In the genomic region with DNA sequence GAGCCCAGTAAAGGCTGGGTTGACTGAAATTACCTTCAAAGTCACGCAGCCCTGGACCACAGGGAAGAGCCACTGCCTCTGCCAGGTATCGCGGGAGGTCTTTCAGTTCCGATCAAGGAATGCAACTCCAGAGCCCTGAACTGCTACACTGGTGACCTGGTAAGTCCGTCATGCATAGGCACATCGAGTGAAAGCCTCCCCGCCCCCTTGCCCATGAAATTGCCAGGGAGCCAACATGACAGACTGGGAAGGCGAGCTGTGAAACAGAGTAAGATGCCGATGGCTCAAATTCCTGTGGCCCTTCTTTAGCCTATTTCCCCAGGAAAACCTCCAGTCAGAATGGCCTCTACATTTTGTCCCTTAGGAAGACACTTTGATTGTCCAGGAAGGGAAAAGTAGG, we compare ENCODE assay signal across 32 cellular contexts. TPM values are rescaled to one million over a fixed set of nuclear protein-coding genes. Genes with fewer than 3 reads are reported as not detected.
"Had no signal": no experiment of that assay in that cellular context is flagged by ENCODE, and none has a peak within 500 bp of the region (broad histone marks: within the 10 kb centered on the region; RNA-seq: fewer than 3 reads in every experiment).

No MANE protein-coding gene starts in this region.

- H3K27ac Mint-ChIP-seq: activated CD8-positive, alpha-beta memory T cell treated with anti-CD3 and anti-CD28 coated beads, Interleukin-2, amount 10 ng/mL, durations not matched to agents 7 days and 5 days; activated naive CD4-positive, alpha-beta T cell treated with anti-CD3 and anti-CD28 coated beads, Interleukin-2, amount 50 U/mL, for 72 hours; activated naive CD8-positive, alpha-beta T cell treated with anti-CD3 and anti-CD28 coated beads, Interleukin-2, amount 50 U/mL, for 24 hours; activated T-cell treated with anti-CD3 and anti-CD28 coated beads, Interleukin-2, amount 50 U/mL, for 24 hours; activated T-helper 1 cell treated with anti-CD3 and anti-CD28 coated beads, Interleukin-12 subunit alpha, Interleukin-12 subunit beta, Interleukin-2, Interleukin-4 antibody, amounts not matched to agents 30 ng/mL and 10 ng/mL and 1 ng/mL, durations not matched to agents 14 hours and 24 hours and 36 hours had no signal

- FAIRE-seq: bronchial epithelial cell had no signal

- ATAC-seq: activated CD4-positive, CD25-positive, alpha-beta regulatory T cell treated with anti-CD3 and anti-CD28 coated beads, Interleukin-2, amount 50 U/mL, for 24 hours; activated CD8-positive, alpha-beta memory T cell treated with anti-CD3 and anti-CD28 coated beads, Interleukin-2, amount 10 ng/mL, durations not matched to agents 7 days and 5 days; activated naive CD4-positive, alpha-beta T cell treated with anti-CD3 and anti-CD28 coated beads, Interleukin-2, amount 50 U/mL, for 72 hours; activated naive CD8-positive, alpha-beta T cell treated with anti-CD3 and anti-CD28 coated beads, Interleukin-2, amount 50 U/mL, for 24 hours; body of pancreas had no signal

- DNase-seq: activated CD4-positive, alpha-beta T cell treated with anti-CD3 and anti-CD28 coated beads for 48 hours; activated CD4-positive, alpha-beta T cell treated with anti-CD3 and anti-CD28 coated beads, Interleukin-2, amount 50 U/mL, for 48 hours; activated CD8-positive, alpha-beta memory T cell treated with anti-CD3 and anti-CD28 coated beads, Interleukin-2, amount 10 ng/mL, durations not matched to agents 7 days and 5 days; activated effector memory CD4-positive, alpha-beta T cell treated with anti-CD3 and anti-CD28 coated beads, Interleukin-2, amount 50 U/mL, for 16 hours; activated naive CD4-positive, alpha-beta T cell treated with Interleukin-2 at 50 U/mL for 16 hours; activated naive CD8-positive, alpha-beta T cell treated with anti-CD3 and anti-CD28 coated beads, Interleukin-2, amount 50 U/mL, for 24 hours; activated T-cell treated with anti-CD3 and anti-CD28 coated beads, Interleukin-2, amount 50 U/mL, for 24 hours; amniotic stem cell; body of pancreas; central memory CD4-positive, alpha-beta T cell; MG63; MV-4-11; NCI-H1105; NCI-H1436; NCI-H1694 treated with DMSO at 0.1 percent for 48 hours; NCI-H2029 treated with DMSO at 0.1 percent for 48 hours; NCI-H446; NCI-H524 treated with DMSO at 0.1 percent for 48 hours; NCI-H748 treated with DMSO at 0.1 percent for 48 hours; Right ventricle myocardium superior; RPMI8226; SJCRH30; SK-N-SH; T-helper 1 cell had no signal

- H3K9me3 Mint-ChIP-seq: activated naive CD4-positive, alpha-beta T cell treated with anti-CD3 and anti-CD28 coated beads, Interleukin-2, amount 50 U/mL, for 72 hours; activated naive CD8-positive, alpha-beta T cell treated with anti-CD3 and anti-CD28 coated beads, Interleukin-2, amount 50 U/mL, for 24 hours; activated T-cell treated with anti-CD3 and anti-CD28 coated beads, Interleukin-2, amount 50 U/mL, for 24 hours; activated T-helper 1 cell treated with anti-CD3 and anti-CD28 coated beads, Interleukin-12 subunit alpha, Interleukin-12 subunit beta, Interleukin-2, Interleukin-4 antibody, amounts not matched to agents 30 ng/mL and 10 ng/mL and 1 ng/mL, durations not matched to agents 14 hours and 24 hours and 36 hours had no signal

- H3K4me3 Mint-ChIP-seq: activated CD8-positive, alpha-beta memory T cell treated with anti-CD3 and anti-CD28 coated beads, Interleukin-2, amount 10 ng/mL, durations not matched to agents 7 days and 5 days; activated naive CD8-positive, alpha-beta T cell treated with anti-CD3 and anti-CD28 coated beads, Interleukin-2, amount 50 U/mL, for 24 hours; activated T-cell treated with anti-CD3 and anti-CD28 coated beads, Interleukin-2, amount 50 U/mL, for 24 hours; activated T-helper 1 cell treated with anti-CD3 and anti-CD28 coated beads, Interleukin-12 subunit alpha, Interleukin-12 subunit beta, Interleukin-2, Interleukin-4 antibody, amounts not matched to agents 30 ng/mL and 10 ng/mL and 1 ng/mL, durations not matched to agents 14 hours and 24 hours and 36 hours had no signal

- H3K36me3 Mint-ChIP-seq: activated naive CD4-positive, alpha-beta T cell treated with anti-CD3 and anti-CD28 coated beads, Interleukin-2, amount 50 U/mL, for 72 hours had no signal

RNA-seq across cellular contexts. Expression of gene GP5, which starts 2.3 kb away (rescaled TPM):
- total RNA-seq: body of pancreas, chondrocyte, Right ventricle myocardium superior, SJCRH30 had no signal

RNA-seq across cellular contexts. Expression of gene LRRC15, which starts 31.8 kb away (rescaled TPM):
- total RNA-seq: activated CD8-positive, alpha-beta memory T cell treated with anti-CD3 and anti-CD28 coated beads, Interleukin-2, amount 10 ng/mL, durations not matched to agents 7 days and 5 days; activated naive CD4-positive, alpha-beta T cell treated with anti-CD3 and anti-CD28 coated beads, Interleukin-2, amount 50 U/mL, for 72 hours; activated T-helper 1 cell treated with anti-CD3 and anti-CD28 coated beads, Interleukin-12 subunit alpha, Interleukin-12 subunit beta, Interleukin-2, Interleukin-4 antibody, amounts not matched to agents 30 ng/mL and 10 ng/mL and 1 ng/mL, durations not matched to agents 14 hours and 24 hours and 36 hours; ascending aorta; bronchial epithelial cell; OCI-LY7; T-helper 2 cell treated with Interferon-gamma antibody and Interleukin-4, amounts not matched to agents 100 ng/mL and 5 ng/mL, for 36 hours had no signal

RNA-seq across cellular contexts. Expression of gene CPN2, which starts 50.2 kb away (rescaled TPM):
- total RNA-seq: activated CD8-positive, alpha-beta memory T cell treated with anti-CD3 and anti-CD28 coated beads, Interleukin-2, amount 10 ng/mL, durations not matched to agents 7 days and 5 days; activated naive CD4-positive, alpha-beta T cell treated with anti-CD3 and anti-CD28 coated beads, Interleukin-2, amount 50 U/mL, for 72 hours; activated T-helper 1 cell treated with anti-CD3 and anti-CD28 coated beads, Interleukin-12 subunit alpha, Interleukin-12 subunit beta, Interleukin-2, Interleukin-4 antibody, amounts not matched to agents 30 ng/mL and 10 ng/mL and 1 ng/mL, durations not matched to agents 14 hours and 24 hours and 36 hours; ascending aorta; body of pancreas; bronchial epithelial cell; chondrocyte; OCI-LY7; SJCRH30; T-helper 2 cell treated with Interferon-gamma antibody and Interleukin-4, amounts not matched to agents 100 ng/mL and 5 ng/mL, for 36 hours had no signal
